Comparison of ENCODE assay signal across 11 cellular contexts in the genomic region with DNA sequence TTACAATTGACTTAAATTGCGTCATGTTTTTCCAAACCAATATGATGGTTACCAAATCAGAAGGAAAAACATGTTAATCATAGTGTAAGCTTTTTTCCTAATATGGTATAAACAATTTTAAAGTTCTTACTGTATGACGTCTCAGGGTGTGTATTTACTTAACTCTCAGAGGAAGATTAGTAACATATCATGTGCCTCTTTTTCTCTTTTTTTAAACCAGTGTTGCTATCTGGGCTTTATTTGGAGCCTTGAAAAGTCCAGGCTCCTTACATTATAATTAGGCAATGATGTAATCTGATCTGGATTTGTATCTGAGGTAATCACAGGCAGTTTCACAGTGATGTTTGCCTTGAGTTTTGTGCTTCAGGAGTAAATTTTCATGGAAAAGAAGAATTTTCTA. TPM values are rescaled to one million over a fixed set of nuclear protein-coding genes. Genes with fewer than 3 reads are reported as not detected.
DNase-seq lines count a peak whose midpoint lies in the region; ATAC-seq and TF ChIP-seq lines count a peak whose summit lies in the region.
"Had no signal": no experiment of that assay in that cellular context is flagged by ENCODE, and none has a peak within 500 bp of the region (broad histone marks: within the 10 kb centered on the region; RNA-seq: fewer than 3 reads in every experiment).

No MANE protein-coding gene starts in this region.

- H3K27ac ChIP-seq in ascending aorta (peak overlapping the region; percentile 80 to 81), vagina (peak overlapping the region; percentile 65)
- H3K27ac ChIP-seq: BLaER1 had no signal

- TF ChIP-seq CTCF in ascending aorta (IDR thresholded peaks at IDR 0.05): no peak
- no peak for TF ChIP-seq CTCF in vagina (IDR thresholded peaks at IDR 0.05)

- H3K9me3 ChIP-seq in ascending aorta (no peaks in the 10 kb centered on the region), vagina (no peaks in the 10 kb centered on the region)

- H3K36me3 ChIP-seq in ascending aorta: no peaks in the 10 kb centered on the region
- no peaks in the 10 kb centered on the region for H3K36me3 ChIP-seq in vagina
- H3K36me3 ChIP-seq: BLaER1 had no signal

- ATAC-seq in Right ventricle myocardium inferior (peak; percentile 76), HG03342 (IDR thresholded peaks at IDR 0.05; ENCODE audit: unreplicated experiment) (no peak), HG03135 (IDR thresholded peaks at IDR 0.05; ENCODE audit: unreplicated experiment) (no peak), GM19463 (IDR thresholded peaks at IDR 0.05; ENCODE audit: unreplicated experiment) (no peak)

- H3K4me1 ChIP-seq in ascending aorta: peaks cover 3 to 8% of the 10 kb centered on the region in 2 donors
- no peaks in the 10 kb centered on the region for H3K4me1 ChIP-seq in vagina
- H3K4me1 ChIP-seq: BLaER1 had no signal

- intact Hi-C loops in Right ventricle myocardium inferior (cut with DNase I) (no loop called here), cardiac septum (cut with DNase I) (no loop called here), ascending aorta (cut with DNase I) (loop anchor here (1.0 to 2.0 kb wide), 2 partner anchors 16 to 20 kb away; a partner anchor contains a TSS), vagina (cut with DNase I) (no loop called here)

- no peak for DNase-seq in Right ventricle myocardium inferior (ENCODE audit: missing footprints)
- DNase-seq in cardiac septum (ENCODE audit: low spot score): no peak
- DNase-seq in ascending aorta (ENCODE audit: low spot score in 2 of 2): no peak
- DNase-seq in hepatic stellate cell (ENCODE audit: low spot score): peak; percentile 81
- DNase-seq in vagina (ENCODE audit: extremely low spot score in 2 of 2): no peak
- DNase-seq: central memory CD4-positive, alpha-beta T cell; NCI-H2081 treated with DMSO at 0.1 percent for 48 hours had no signal

- H3K27me3 ChIP-seq in ascending aorta (no peaks in the 10 kb centered on the region), vagina (no peaks in the 10 kb centered on the region)
- H3K27me3 ChIP-seq: BLaER1 had no signal

- H3K4me3 ChIP-seq in ascending aorta (no peak overlapping the region), vagina (no peak overlapping the region)
- H3K4me3 ChIP-seq: BLaER1 had no signal

- no peak for TF ChIP-seq POLR2A in vagina (IDR thresholded peaks at IDR 0.05)

RNA-seq across cellular contexts. Expression of a gene that starts 20.4 kb away (rescaled TPM):
- total RNA-seq in Right ventricle myocardium inferior: 12.0 TPM
- total RNA-seq in cardiac septum: 19.5 TPM
- total RNA-seq in ascending aorta: 19.9 TPM
- total RNA-seq in vagina: 31.4 TPM
